11 cellular contexts compared by ENCODE assay signal in the genomic region with DNA sequence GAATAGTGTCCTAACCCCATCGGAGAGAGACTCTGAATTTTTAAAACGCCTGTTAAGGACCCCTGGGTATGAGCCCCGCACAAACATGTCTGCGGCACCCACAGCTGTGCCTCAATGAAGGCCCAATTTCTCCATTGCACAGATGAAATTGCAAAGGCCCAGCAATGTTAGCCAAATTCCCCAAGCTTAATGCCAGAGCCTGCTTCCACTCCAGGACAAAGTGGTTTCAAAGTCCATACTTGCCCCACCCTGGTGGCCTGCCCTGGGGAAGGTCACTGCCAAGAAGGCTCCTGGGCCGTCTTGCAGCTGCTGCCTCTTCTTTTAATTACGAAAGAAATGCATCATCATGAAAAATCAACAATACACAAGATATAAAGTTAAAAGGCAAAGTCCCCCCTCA.
DNase-seq lines count a peak whose midpoint lies in the region; ATAC-seq and TF ChIP-seq lines count a peak whose summit lies in the region.
"Had no signal": no experiment of that assay in that cellular context is flagged by ENCODE, and none has a peak within 500 bp of the region (broad histone marks: within the 10 kb centered on the region; RNA-seq: fewer than 3 reads in every experiment).

No MANE protein-coding gene starts in this region.

- H3K36me3 Mint-ChIP-seq in CD4-positive, alpha-beta memory T cell: peaks cover 24 to 39% of the 10 kb centered on the region in 2 donors
- peaks cover 19% of the 10 kb centered on the region for H3K36me3 Mint-ChIP-seq in activated CD4-positive, alpha-beta memory T cell treated with anti-CD3 and anti-CD28 coated beads for 36 hours
- no peaks in the 10 kb centered on the region for H3K36me3 Mint-ChIP-seq in stimulated activated memory B cell treated with anti-CD40 and anti-IgM and Interleukin-4, amounts not matched to agents 10 μg/mL and 1 μg/mL and 100 μg/mL, for 72 hours
- H3K36me3 Mint-ChIP-seq in type B pancreatic cell: no peaks in the 10 kb centered on the region

- H2AFZ ChIP-seq in Karpas-422 (ENCODE audit: low read length): no peak overlapping the region

- peak overlapping the region; percentile 95 to 97 (median 96) for H3K27ac Mint-ChIP-seq in CD4-positive, alpha-beta memory T cell
- peak overlapping the region; percentile 89 for H3K27ac Mint-ChIP-seq in activated CD4-positive, alpha-beta memory T cell treated with anti-CD3 and anti-CD28 coated beads for 36 hours
- no peak overlapping the region for H3K27ac Mint-ChIP-seq in stimulated activated memory B cell treated with anti-CD40 and anti-IgM and Interleukin-4, amounts not matched to agents 10 μg/mL and 1 μg/mL and 100 μg/mL, for 72 hours
- H3K27ac Mint-ChIP-seq in type B pancreatic cell: no peak overlapping the region

- peak overlapping the region; percentile 73 for H3K27ac ChIP-seq in CD4-positive, alpha-beta memory T cell (ENCODE audit: low read depth, low read length)
- H3K27ac ChIP-seq in prostate gland: peak overlapping the region; percentile 37 to 62
- H3K27ac ChIP-seq in Karpas-422 (ENCODE audit: low read length): no peak overlapping the region

- H3K9ac ChIP-seq in Karpas-422 (ENCODE audit: low read length): no peak overlapping the region

- no peaks in the 10 kb centered on the region for H3K36me3 ChIP-seq in CD4-positive, alpha-beta memory T cell (ENCODE audit: insufficient read depth, low read length)
- H3K36me3 ChIP-seq in prostate gland (no peaks in the 10 kb centered on the region), Karpas-422 (ENCODE audit: insufficient read depth, low read length) (no peaks in the 10 kb centered on the region)

- peak in 3 of 5 donors; percentile 4 to 40 (median 21) for DNase-seq in CD4-positive, alpha-beta memory T cell
- DNase-seq in activated CD4-positive, alpha-beta memory T cell treated with anti-CD3 and anti-CD28 coated beads for 36 hours: peak; percentile 31
- DNase-seq in epithelial cell of proximal tubule (ENCODE audit: low read depth): no peak
- DNase-seq in prostate gland (ENCODE audit: low spot score): no peak
- no peak for DNase-seq in type B pancreatic cell (ENCODE audit: extremely low spot score, unreplicated experiment)
- DNase-seq in Karpas-422: no peak
- DNase-seq: MV-4-11, trophoblast cell had no signal

- CTCF ChIA-PET in CD4-positive, alpha-beta memory T cell (lab: Charles Lee; ENCODE audit: partially characterized antibody): interaction anchor here (0.7 to 4.8 kb wide), 21 partner anchors 9 to 1290 kb away, joined by 3 to 64 read pairs (median 8); no protein-coding TSS in a partner anchor
- CTCF ChIA-PET in activated CD4-positive, alpha-beta memory T cell treated with anti-CD3 and anti-CD28 coated beads for 36 hours (lab: Charles Lee): interaction anchor here (1.0 to 3.8 kb wide), 7 partner anchors 10 to 1291 kb away, joined by 4 to 67 read pairs (median 9); no protein-coding TSS in a partner anchor

- H4K20me1 ChIP-seq in Karpas-422 (ENCODE audit: insufficient read depth, low read depth, low read length): no peaks in the 10 kb centered on the region

- no peak for TF ChIP-seq CTCF in epithelial cell of proximal tubule (conservative IDR thresholded peaks at IDR 0.05; ENCODE audit: low read depth, low read length)
- TF ChIP-seq CTCF in prostate gland (IDR thresholded peaks at IDR 0.05): no peak
- no peak for TF ChIP-seq CTCF in type B pancreatic cell (conservative IDR thresholded peaks at IDR 0.05)

- POLR2A ChIA-PET in CD4-positive, alpha-beta memory T cell (lab: Charles Lee; ENCODE audit: partially characterized antibody): interaction anchor here (0.5 to 4.2 kb wide), 26 partner anchors 16 to 1291 kb away, joined by 3 to 197 read pairs (median 6); a partner anchor contains a TSS
- POLR2A ChIA-PET in activated CD4-positive, alpha-beta memory T cell treated with anti-CD3 and anti-CD28 coated beads for 36 hours (lab: Charles Lee): interaction anchor here (1.3 to 2.6 kb wide), 5 partner anchors 11 to 1292 kb away, joined by 3 to 12 read pairs (median 7); no protein-coding TSS in a partner anchor

- H3K9me3 Mint-ChIP-seq in CD4-positive, alpha-beta memory T cell: peaks cover 0 to under 1% (median 0%) of the 10 kb centered on the region in 8 donors
- H3K9me3 Mint-ChIP-seq in activated CD4-positive, alpha-beta memory T cell treated with anti-CD3 and anti-CD28 coated beads for 36 hours: no peaks in the 10 kb centered on the region
- peaks cover 13% of the 10 kb centered on the region for H3K9me3 Mint-ChIP-seq in stimulated activated memory B cell treated with anti-CD40 and anti-IgM and Interleukin-4, amounts not matched to agents 10 μg/mL and 1 μg/mL and 100 μg/mL, for 72 hours
- H3K9me3 Mint-ChIP-seq in type B pancreatic cell: peaks cover 3% of the 10 kb centered on the region

- ATAC-seq in stimulated activated memory B cell treated with anti-CD40 and anti-IgM and Interleukin-4, amounts not matched to agents 10 μg/mL and 1 μg/mL and 100 μg/mL, for 72 hours: no peak
- ATAC-seq in HG02759 (IDR thresholded peaks at IDR 0.05; ENCODE audit: unreplicated experiment): no peak
- ATAC-seq: left lobe of liver had no signal

- H3K79me2 ChIP-seq in Karpas-422 (ENCODE audit: low read length): no peaks in the 10 kb centered on the region

- H3K4me3 Mint-ChIP-seq in CD4-positive, alpha-beta memory T cell: peak overlapping the region; percentile 86 to 95 (median 92)
- H3K4me3 Mint-ChIP-seq in activated CD4-positive, alpha-beta memory T cell treated with anti-CD3 and anti-CD28 coated beads for 36 hours: peak overlapping the region; percentile 84
- H3K4me3 Mint-ChIP-seq in stimulated activated memory B cell treated with anti-CD40 and anti-IgM and Interleukin-4, amounts not matched to agents 10 μg/mL and 1 μg/mL and 100 μg/mL, for 72 hours: no peak overlapping the region
- no peak overlapping the region for H3K4me3 Mint-ChIP-seq in type B pancreatic cell

- H3K9me2 ChIP-seq in Karpas-422 (replicated peaks; ENCODE audit: insufficient read depth, low read length): no peaks in the 10 kb centered on the region

- no peak for TF ChIP-seq POLR2A in prostate gland (IDR thresholded peaks at IDR 0.05)

- intact Hi-C loops in CD4-positive, alpha-beta memory T cell (cut with micrococcal nuclease): loop anchor here (5.0 to 10.0 kb wide), 8 partner anchors 245 to 1215 kb away; no protein-coding TSS in a partner anchor
- intact Hi-C loops in activated CD4-positive, alpha-beta memory T cell treated with anti-CD3 and anti-CD28 coated beads for 36 hours (cut with micrococcal nuclease): loop anchor here (1.0 to 10.0 kb wide), 12 partner anchors 17 to 1290 kb away; no protein-coding TSS in a partner anchor
- intact Hi-C loops in prostate gland (cut with DNase I): no loop called here

- peak overlapping the region; percentile 32 to 64 for H3K4me3 ChIP-seq in CD4-positive, alpha-beta memory T cell (ENCODE audit: low read length in 2 of 2)
- H3K4me3 ChIP-seq in epithelial cell of proximal tubule (ENCODE audit: low read depth, low read length): peak overlapping the region; percentile 11
- H3K4me3 ChIP-seq in prostate gland: no peak overlapping the region
- H3K4me3 ChIP-seq in Karpas-422 (ENCODE audit: low read length): no peak overlapping the region

- no peaks in the 10 kb centered on the region for H3K27me3 ChIP-seq in CD4-positive, alpha-beta memory T cell (ENCODE audit: insufficient read depth, low read length)
- H3K27me3 ChIP-seq in prostate gland (replicated peaks; ENCODE audit: insufficient read depth) (no peaks in the 10 kb centered on the region), Karpas-422 (ENCODE audit: low read length) (peaks cover 3% of the 10 kb centered on the region; the same call in 1 of the 2 replicates)

- no peak overlapping the region for H3K4me2 ChIP-seq in Karpas-422 (ENCODE audit: low read depth, low read length, poor library complexity, severe bottlenecking)

- peaks cover 54 to 82% (median 64%) of the 10 kb centered on the region in 4 donors for H3K4me1 Mint-ChIP-seq in CD4-positive, alpha-beta memory T cell
- peaks cover 60% of the 10 kb centered on the region for H3K4me1 Mint-ChIP-seq in activated CD4-positive, alpha-beta memory T cell treated with anti-CD3 and anti-CD28 coated beads for 36 hours (ENCODE audit: low read depth)
- H3K4me1 Mint-ChIP-seq in stimulated activated memory B cell treated with anti-CD40 and anti-IgM and Interleukin-4, amounts not matched to agents 10 μg/mL and 1 μg/mL and 100 μg/mL, for 72 hours: no peaks in the 10 kb centered on the region
- H3K4me1 Mint-ChIP-seq in type B pancreatic cell (ENCODE audit: unreplicated experiment): peaks cover 28% of the 10 kb centered on the region

- no peaks in the 10 kb centered on the region for H3K9me3 ChIP-seq in CD4-positive, alpha-beta memory T cell (ENCODE audit: control insufficient read depth in 1 of 2, low read length in 2 of 2)
- no peaks in the 10 kb centered on the region for H3K9me3 ChIP-seq in prostate gland
- H3K9me3 ChIP-seq in Karpas-422 (ENCODE audit: low read length): peaks cover 6% of the 10 kb centered on the region

- H3K27me3 Mint-ChIP-seq in CD4-positive, alpha-beta memory T cell: peaks cover 0 to 2% of the 10 kb centered on the region in 2 donors
- no peaks in the 10 kb centered on the region for H3K27me3 Mint-ChIP-seq in activated CD4-positive, alpha-beta memory T cell treated with anti-CD3 and anti-CD28 coated beads for 36 hours
- no peaks in the 10 kb centered on the region for H3K27me3 Mint-ChIP-seq in stimulated activated memory B cell treated with anti-CD40 and anti-IgM and Interleukin-4, amounts not matched to agents 10 μg/mL and 1 μg/mL and 100 μg/mL, for 72 hours
- H3K27me3 Mint-ChIP-seq in type B pancreatic cell: peaks cover 14% of the 10 kb centered on the region

- H3K4me1 ChIP-seq in CD4-positive, alpha-beta memory T cell (ENCODE audit: insufficient read depth, low read length): peaks cover 62% of the 10 kb centered on the region
- no peaks in the 10 kb centered on the region for H3K4me1 ChIP-seq in prostate gland (replicated peaks)
- no peaks in the 10 kb centered on the region for H3K4me1 ChIP-seq in Karpas-422 (ENCODE audit: low read length)

- WGBS in prostate gland: 60% methylated on average over 6 of the region's 6 CpGs

Comparison
In these comparisons a context has a peak if more than half of its experiments do, and no peak if none do; other contexts are left out.
1. DNase-seq: peak in CD4-positive, alpha-beta memory T cell (3 of 5) and activated CD4-positive, alpha-beta memory T cell treated with anti-CD3 and anti-CD28 coated beads for 36 hours (single experiment); none in epithelial cell of proximal tubule (single experiment), prostate gland (single experiment), type B pancreatic cell (single experiment) and Karpas-422 (single experiment).
2. H3K4me3 ChIP-seq: peak in CD4-positive, alpha-beta memory T cell (2 of 2) and epithelial cell of proximal tubule (single experiment); none in prostate gland (0 of 2) and Karpas-422 (single experiment).
3. H3K27ac Mint-ChIP-seq: peak in CD4-positive, alpha-beta memory T cell (7 of 7) and activated CD4-positive, alpha-beta memory T cell treated with anti-CD3 and anti-CD28 coated beads for 36 hours (single experiment); none in stimulated activated memory B cell treated with anti-CD40 and anti-IgM and Interleukin-4, amounts not matched to agents 10 μg/mL and 1 μg/mL and 100 μg/mL, for 72 hours (single experiment) and type B pancreatic cell (single experiment).
4. H3K4me3 Mint-ChIP-seq: peak in CD4-positive, alpha-beta memory T cell (8 of 8) and activated CD4-positive, alpha-beta memory T cell treated with anti-CD3 and anti-CD28 coated beads for 36 hours (single experiment); none in stimulated activated memory B cell treated with anti-CD40 and anti-IgM and Interleukin-4, amounts not matched to agents 10 μg/mL and 1 μg/mL and 100 μg/mL, for 72 hours (single experiment) and type B pancreatic cell (single experiment).